ENCODE assay signal across 25 cellular contexts in the genomic region with DNA sequence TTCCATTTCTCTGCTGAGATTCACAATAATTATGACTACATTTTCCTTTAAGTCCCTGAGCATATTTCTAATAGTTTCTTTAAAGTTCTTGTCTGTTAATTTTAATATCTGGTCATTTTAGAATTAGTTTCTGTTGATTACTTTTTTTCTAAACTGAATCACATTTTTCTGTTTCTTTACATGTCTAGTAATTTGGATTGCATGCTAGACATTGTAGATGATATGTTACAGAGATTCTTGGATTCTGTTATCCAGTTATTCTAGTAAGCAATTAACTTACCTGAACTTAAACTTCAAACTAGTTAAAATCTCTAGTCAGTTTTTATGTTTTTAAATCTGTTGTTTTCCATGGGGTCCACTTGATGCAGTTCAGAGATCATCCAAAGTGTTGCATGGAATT.
"Had no signal": no experiment of that assay in that cellular context is flagged by ENCODE, and none has a peak within 500 bp of the region (broad histone marks: within the 10 kb centered on the region; RNA-seq: fewer than 3 reads in every experiment).

No MANE protein-coding gene starts in this region.

- H3K36me3 ChIP-seq: neural progenitor cell, ovary, right lobe of liver, sigmoid colon, stomach, thoracic aorta, thyroid gland, tibial nerve, upper lobe of left lung, vagina had no signal

- H3K9ac ChIP-seq: neural progenitor cell, parathyroid adenoma had no signal

- H3K27ac ChIP-seq: neural progenitor cell, ovary, parathyroid adenoma, psoas muscle, right lobe of liver, sigmoid colon, stomach, thoracic aorta, thyroid gland, tibial nerve, upper lobe of left lung, vagina had no signal

- H3K4me3 ChIP-seq: neural progenitor cell, ovary, psoas muscle, right lobe of liver, sigmoid colon, stomach, thoracic aorta, thyroid gland, tibial nerve, upper lobe of left lung, vagina had no signal

- H3K4me1 ChIP-seq: neural progenitor cell, parathyroid adenoma, psoas muscle, sigmoid colon, thyroid gland, tibial nerve, upper lobe of left lung, vagina had no signal

- H3K9me3 ChIP-seq: ovary, psoas muscle, right lobe of liver, stomach, thoracic aorta, thyroid gland, upper lobe of left lung, vagina had no signal

- FAIRE-seq: urothelium cell line had no signal

- DNase-seq: natural killer cell; occipital lobe; ovary; posterior cingulate gyrus; psoas muscle; right cardiac atrium; right lobe of liver; sigmoid colon; small intestine; stimulated activated CD4-positive, alpha-beta T cell treated with anti-CD3 and anti-CD28 coated beads, Interleukin-15, amount 100 ng/mL, for 24 hours; stimulated activated CD4-positive, alpha-beta T cell treated with anti-CD3 and anti-CD28 coated beads, Interleukin-2, amount 100 ng/mL, for 24 hours; stimulated activated CD4-positive, alpha-beta T cell treated with anti-CD3 and anti-CD28 coated beads, Interleukin-2, amount 100 ng/mL, for 48 hours; stimulated activated CD4-positive, alpha-beta T cell treated with anti-CD3 and anti-CD28 coated beads, Interleukin-4, amount 100 ng/mL, for 24 hours; stimulated activated naive B cell treated with anti-CD40 and anti-IgM and Interleukin-4, amounts not matched to agents 10 μg/mL and 1 μg/mL and 100 μg/mL, for 72 hours; stimulated activated naive CD4-positive, alpha-beta T cell treated with Interleukin-2 at 50 U/mL for 16 hours; stomach; thyroid gland; trophoblast cell; upper lobe of left lung had no signal
